ENCODE assay signal across 8 cellular contexts in the genomic region with DNA sequence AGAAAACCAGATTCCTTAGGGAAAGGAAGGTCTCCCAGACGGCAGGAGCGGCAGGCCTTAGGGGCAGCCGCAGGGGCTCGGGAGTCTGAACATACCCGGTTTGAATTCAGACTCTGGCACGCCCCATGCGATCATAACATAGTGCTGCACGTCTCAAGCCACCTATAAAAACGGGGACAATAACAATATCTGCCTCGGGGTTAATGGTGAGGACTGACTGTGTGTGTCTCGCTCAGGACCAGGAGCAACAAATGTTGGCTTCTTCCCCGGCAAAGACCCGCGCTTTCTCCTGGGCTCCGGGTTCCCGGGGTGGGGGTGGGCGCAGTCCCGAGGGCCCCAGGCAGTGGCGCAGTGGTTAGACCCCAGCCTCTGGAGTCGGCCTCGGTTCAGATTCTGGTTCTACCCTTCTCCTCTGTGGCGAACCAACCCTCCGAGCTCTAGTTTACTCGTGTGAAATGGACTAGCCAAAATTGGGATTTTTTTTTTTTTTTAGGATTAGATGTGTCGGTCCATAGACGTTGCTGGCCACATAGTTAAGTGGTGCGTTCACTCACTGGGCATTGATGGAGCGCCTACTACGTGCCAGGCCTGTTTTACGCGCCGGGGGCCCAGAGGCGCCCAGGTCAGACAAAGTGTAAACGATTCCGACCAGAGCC. TPM values are rescaled to one million over a fixed set of nuclear protein-coding genes. Genes with fewer than 3 reads are reported as not detected.
DNase-seq lines count a peak whose midpoint lies in the region; ATAC-seq and TF ChIP-seq lines count a peak whose summit lies in the region.

No MANE protein-coding gene starts in this region.

- H3K27me3 ChIP-seq in BLaER1 = peaks cover 70% of the 10 kb centered on the region
- H3K27me3 ChIP-seq in neural cell (ENCODE audit: insufficient read depth, low read depth, low read length) = no peaks in the 10 kb centered on the region

- TF ChIP-seq EP300 in neural cell (conservative IDR thresholded peaks at IDR 0.05; ENCODE audit: poor library complexity, severe bottlenecking) = no peak

- no peaks in the 10 kb centered on the region for H3F3A ChIP-seq in neural cell (ENCODE audit: insufficient read depth, low read length, poor library complexity, severe bottlenecking)

- ATAC-seq in T-cell (replicated peaks in 1 of 4) (no peak), GM21381 (IDR thresholded peaks at IDR 0.05; ENCODE audit: unreplicated experiment) (no peak), GM18861 (IDR thresholded peaks at IDR 0.05; ENCODE audit: unreplicated experiment) (no peak)

- H2AFZ ChIP-seq in neural cell (ENCODE audit: low read depth, low read length) = no peak overlapping the region

- H3K4me3 ChIP-seq in BLaER1 = peak overlapping the region; percentile 70
- H3K4me3 ChIP-seq in fibroblast of the aortic adventitia (ENCODE audit: low read depth, low read length) = peak overlapping the region; percentile 73
- peak overlapping the region; percentile 72 for H3K4me3 ChIP-seq in neural cell (ENCODE audit: low read length)

- no peaks in the 10 kb centered on the region for H3K9me3 ChIP-seq in BLaER1
- no peaks in the 10 kb centered on the region for H3K9me3 ChIP-seq in neural cell (ENCODE audit: low read length)

- peaks cover 18% of the 10 kb centered on the region for H3K4me1 ChIP-seq in BLaER1

- CTCF ChIA-PET in T-cell (lab: Charles Lee) = no interaction called here

- H3K9me2 ChIP-seq in neural cell (ENCODE audit: insufficient read depth, low read length) = no peaks in the 10 kb centered on the region

- peaks cover 36% of the 10 kb centered on the region for H3K79me2 ChIP-seq in neural cell (replicated peaks; ENCODE audit: insufficient read depth, low read length)

- POLR2A ChIA-PET in T-cell (lab: Charles Lee) = no interaction called here

- peaks cover 70 to 81% of the 10 kb centered on the region in 2 donors for H3K27me3 Mint-ChIP-seq in T-cell

- H3K27ac Mint-ChIP-seq in T-cell = no peak overlapping the region

- no peak for TF ChIP-seq CTCF in fibroblast of the aortic adventitia (IDR thresholded peaks at IDR 0.05; ENCODE audit: insufficient read depth, low read length)
- no peak for TF ChIP-seq CTCF in neural cell (IDR thresholded peaks at IDR 0.05; ENCODE audit: poor library complexity, severe bottlenecking)

- H4K20me1 ChIP-seq in BLaER1 = peaks cover 25% of the 10 kb centered on the region
- no peaks in the 10 kb centered on the region for H4K20me1 ChIP-seq in neural cell (ENCODE audit: insufficient read depth)

- H3K36me3 Mint-ChIP-seq in T-cell = no peaks in the 10 kb centered on the region

- H3K4me2 ChIP-seq in BLaER1 (peak overlapping the region; percentile 98), neural cell (ENCODE audit: low read length) (no peak overlapping the region)

- H3K9me3 Mint-ChIP-seq in T-cell = no peaks in the 10 kb centered on the region

- peak overlapping the region; percentile 74 to 77 (median 77) for H3K4me3 Mint-ChIP-seq in T-cell

- H3K36me3 ChIP-seq in BLaER1 = no peaks in the 10 kb centered on the region
- no peaks in the 10 kb centered on the region for H3K36me3 ChIP-seq in neural cell (ENCODE audit: insufficient read depth, low read length)

- peaks cover 8 to 18% (median 12%) of the 10 kb centered on the region in 3 donors for H3K4me1 Mint-ChIP-seq in T-cell

- H3K27ac ChIP-seq in BLaER1 = no peak overlapping the region
- H3K27ac ChIP-seq in neural cell (ENCODE audit: low read length) = no peak overlapping the region

- no peak for DNase-seq in T-cell
- DNase-seq in fibroblast of the aortic adventitia (ENCODE audit: low read depth) = peak; percentile 72
- DNase-seq in foreskin melanocyte = no peak
- no peak for DNase-seq in Kasumi-1 (lab: John Stamatoyannopoulos, UW)

- no peak for TF ChIP-seq RAD21 in neural cell (conservative IDR thresholded peaks at IDR 0.05)

- H3K9ac ChIP-seq in BLaER1 (peak overlapping the region; percentile 57; the same call in 1 of the 2 replicates), neural cell (ENCODE audit: low read length) (peak overlapping the region; percentile 56)

TF ChIP-seq in neural cell, 6 proteins besides CTCF, POLR2A, EP300 and RAD21:
- TF ChIP-seq POLR2AphosphoS5 (IDR thresholded peaks at IDR 0.05) (no peak), EZH2 (IDR thresholded peaks at IDR 0.05; ENCODE audit: borderline replicate concordance, insufficient read depth, low read length, poor library complexity, severe bottlenecking) (no peak), MXI1 (conservative IDR thresholded peaks at IDR 0.05; ENCODE audit: poor library complexity, severe bottlenecking) (no peak), TAF1 (IDR thresholded peaks at IDR 0.05; ENCODE audit: low read depth) (no peak), SMC3 (conservative IDR thresholded peaks at IDR 0.05; ENCODE audit: poor library complexity) (no peak)

RNA-seq across cellular contexts. Expression of gene SH3BP4, which starts 1.0 kb away (rescaled TPM):
- 1 to 10 TPM in 1 of 5 donors, under 1 TPM in 4; 0.14 to 1.3 (median 0.50) TPM for total RNA-seq in T-cell
- 32.2 and 49.7 TPM in 2 replicates for total RNA-seq in fibroblast of the aortic adventitia (ENCODE audit: low replicate concordance)
- polyA plus RNA-seq in neural cell = 3.1 and 3.3 TPM in 2 replicates
- 7.5 TPM in 2 replicates for polyA minus RNA-seq in neural cell

Comparison
In these comparisons a context has a peak if more than half of its experiments do, and no peak if none do; other contexts are left out.
1. RNA of gene SH3BP4, which starts 1.0 kb away (total RNA-seq): 32.2 to 49.7 TPM in fibroblast of the aortic adventitia; 0.14 to 1.3 TPM in T-cell; every median in the first group is over 10 times any median in the second.
2. Peak in every context shown above with its lines, with median percentiles within 50 percentile points of each other: H3K4me3 ChIP-seq.